Comparison of ENCODE assay signal across 19 cellular contexts in genomic region chr11:19968860-19969259, GRCh38.
"Had no signal": no experiment of that assay in that cellular context is flagged by ENCODE, and none has a peak within 500 bp of the region (broad histone marks: within the 10 kb centered on the region; RNA-seq: fewer than 3 reads in every experiment).

No MANE protein-coding gene starts in this region.

- H3K27me3 ChIP-seq: gastrocnemius medialis, right lobe of liver, tibial artery had no signal

- DNase-seq: activated CD4-positive, alpha-beta T cell treated with anti-CD3 and anti-CD28 coated beads for 1 hour; activated CD4-positive, alpha-beta T cell treated with anti-CD3 and anti-CD28 coated beads, Interleukin-2, amount 50 U/mL, for 1 hour; activated T-cell treated with anti-CD3 and anti-CD28 coated beads, Interleukin-2, amount 50 U/mL, for 24 hours; aorta; caudate nucleus; effector CD4-positive, alpha-beta T cell; gastrocnemius medialis; head of caudate nucleus; left cardiac atrium; posterior cingulate gyrus; right lobe of liver; stimulated activated CD4-positive, alpha-beta T cell treated with anti-CD3 and anti-CD28 coated beads, Interleukin-1b, Interleukin-23, amount 100 ng/mL, for 48 hours; stimulated activated naive CD8-positive, alpha-beta T cell treated with anti-CD3 and anti-CD28 coated beads, Interleukin-15, amount 100 ng/mL, for 72 hours; T-helper 9 cell; tibial artery had no signal

- ATAC-seq: activated naive CD4-positive, alpha-beta T cell treated with anti-CD3 and anti-CD28 coated beads, Interleukin-2, amount 50 U/mL, for 72 hours; activated T-helper 17 cell treated with anti-CD3 and anti-CD28 coated beads, Interleukin-2, amount 50 U/mL, for 72 hours; gastrocnemius medialis; left cardiac atrium; right lobe of liver; stimulated activated effector memory CD8-positive, alpha-beta T cell treated with anti-CD3 and anti-CD28 coated beads, Interleukin-12 subunit alpha, Interleukin-12 subunit beta, amount 100 ng/mL, for 72 hours; stimulated activated naive CD8-positive, alpha-beta T cell treated with anti-CD3 and anti-CD28 coated beads, Interleukin-15, amount 100 ng/mL, for 72 hours had no signal

- H3K9me3 ChIP-seq: gastrocnemius medialis, right lobe of liver, tibial artery had no signal

- H3K36me3 ChIP-seq: gastrocnemius medialis, right lobe of liver had no signal

- H3K4me1 ChIP-seq: gastrocnemius medialis, right lobe of liver had no signal

- H3K27ac ChIP-seq: gastrocnemius medialis, right lobe of liver, skin epidermis, tibial artery had no signal

- H3K4me3 ChIP-seq: gastrocnemius medialis, right lobe of liver, skin epidermis, tibial artery had no signal
